ENCODE assay signal across 9 cellular contexts in genomic region chr4:163556169-163556568, GRCh38.
A peak's percentile ranks its signal among the peaks of the same experiment; 100 is the strongest.
DNase-seq lines count a peak whose midpoint lies in the region; ATAC-seq and TF ChIP-seq lines count a peak whose summit lies in the region.
"Had no signal": no experiment of that assay in that cellular context is flagged by ENCODE, and none has a peak within 500 bp of the region (broad histone marks: within the 10 kb centered on the region; RNA-seq: fewer than 3 reads in every experiment).

No MANE protein-coding gene starts in this region.

- H3K4me2 ChIP-seq in OCI-LY7 (ENCODE audit: low read length) = no peak overlapping the region
- no peak overlapping the region for H3K4me2 ChIP-seq in neural cell (ENCODE audit: low read length)

- POLR2A ChIA-PET in OCI-LY7 (lab: Charles Lee) = interaction anchor here (0.6 to 9.5 kb wide), 11 partner anchors 35 to 1383 kb away, joined by 3 to 111 read pairs (median 4); partner anchors contain the start of gene TMA16

- BruUV-seq in OCI-LY7 (replicated peaks; lab: Mats Ljungman, UMichigan) = no TSS peak

- peaks cover 12% of the 10 kb centered on the region; the same call in 1 of the 2 replicates for H3K9me3 ChIP-seq in OCI-LY7 (ENCODE audit: low read length)
- H3K9me3 ChIP-seq in neural cell (ENCODE audit: low read length) = no peaks in the 10 kb centered on the region

- H3K9me2 ChIP-seq in OCI-LY7 (ENCODE audit: insufficient read depth, low read length) (no peaks in the 10 kb centered on the region), neural cell (ENCODE audit: insufficient read depth, low read length) (no peaks in the 10 kb centered on the region)

- peak; percentile 70 for DNase-seq in OCI-LY7 (ENCODE audit: low spot score)
- no peak for DNase-seq in activated CD4-positive, alpha-beta T cell treated with anti-CD3 and anti-CD28 coated beads, Interleukin-2, amount 50 U/mL, for 4 hours
- DNase-seq in HT-29 (ENCODE audit: low spot score) = no peak
- no peak for DNase-seq in KG1 (lab: John Stamatoyannopoulos, UW)
- DNase-seq: effector CD4-positive, alpha-beta T cell had no signal

- peak; percentile 35 for ATAC-seq in GM18502 (IDR thresholded peaks at IDR 0.05; ENCODE audit: poor library complexity, unreplicated experiment)
- ATAC-seq in HG03060 (IDR thresholded peaks at IDR 0.05; ENCODE audit: low read depth, unreplicated experiment) = peak; percentile 33
- no peak for ATAC-seq in GM18519 (IDR thresholded peaks at IDR 0.05; ENCODE audit: low FRiP score, unreplicated experiment)

- no peak overlapping the region for H3K27ac ChIP-seq in OCI-LY7 (ENCODE audit: low read depth, low read length, poor library complexity, severe bottlenecking)
- H3K27ac ChIP-seq in neural cell (ENCODE audit: low read length) = no peak overlapping the region

- no peak overlapping the region for H3K4me3 ChIP-seq in OCI-LY7 (ENCODE audit: low read depth, low read length, poor library complexity, severe bottlenecking)
- no peak overlapping the region for H3K4me3 ChIP-seq in neural cell (ENCODE audit: low read length)

- H3K36me3 ChIP-seq in OCI-LY7 (ENCODE audit: insufficient read depth, low read length) (peaks cover 7% of the 10 kb centered on the region; the same call in 1 of the 2 replicates), neural cell (ENCODE audit: insufficient read depth, low read length) (no peaks in the 10 kb centered on the region)

- H3K4me1 ChIP-seq in OCI-LY7 (ENCODE audit: insufficient read depth, low read length, poor library complexity, severe bottlenecking) = peaks cover 36% of the 10 kb centered on the region

- TF ChIP-seq CTCF in OCI-LY7 (conservative IDR thresholded peaks at IDR 0.05; ENCODE audit: low read length) (peak; percentile 83), neural cell (IDR thresholded peaks at IDR 0.05; ENCODE audit: poor library complexity, severe bottlenecking) (peak; percentile 79)

- H3K9ac ChIP-seq in neural cell (ENCODE audit: low read length) = no peak overlapping the region

- no peaks in the 10 kb centered on the region for H3K27me3 ChIP-seq in neural cell (ENCODE audit: insufficient read depth, low read depth, low read length)

- H4K20me1 ChIP-seq in OCI-LY7 (ENCODE audit: insufficient read depth, low read length) (no peaks in the 10 kb centered on the region), neural cell (ENCODE audit: insufficient read depth) (no peaks in the 10 kb centered on the region)

- H2AFZ ChIP-seq in OCI-LY7 (ENCODE audit: low read length) = no peak overlapping the region
- no peak overlapping the region for H2AFZ ChIP-seq in neural cell (ENCODE audit: low read depth, low read length)

- H3K79me2 ChIP-seq in OCI-LY7 (ENCODE audit: insufficient read depth, low read depth, low read length) = no peaks in the 10 kb centered on the region
- no peaks in the 10 kb centered on the region for H3K79me2 ChIP-seq in neural cell (replicated peaks; ENCODE audit: insufficient read depth, low read length)

- TF ChIP-seq EP300 in neural cell (conservative IDR thresholded peaks at IDR 0.05; ENCODE audit: poor library complexity, severe bottlenecking) = peak; percentile 14

- CTCF ChIA-PET in OCI-LY7 (lab: Charles Lee; ENCODE audit: unreplicated experiment) = interaction anchor here (0.7 to 3.7 kb wide), 8 partner anchors 93 to 199 kb away, joined by 3 to 24 read pairs (median 11); no protein-coding TSS in a partner anchor

- peak; percentile 90 for TF ChIP-seq RAD21 in neural cell (conservative IDR thresholded peaks at IDR 0.05)

- H3F3A ChIP-seq in neural cell (ENCODE audit: insufficient read depth, low read length, poor library complexity, severe bottlenecking) = no peaks in the 10 kb centered on the region

- intact Hi-C loops in OCI-LY7 (cut with micrococcal nuclease; ENCODE audit: unreplicated experiment) = loop anchor here (1.0 to 10.0 kb wide), 5 partner anchors 109 to 456 kb away; no protein-coding TSS in a partner anchor

TF ChIP-seq in neural cell, 6 proteins besides CTCF, POLR2A, EP300 and RAD21:
- TF ChIP-seq, protein P1, sequence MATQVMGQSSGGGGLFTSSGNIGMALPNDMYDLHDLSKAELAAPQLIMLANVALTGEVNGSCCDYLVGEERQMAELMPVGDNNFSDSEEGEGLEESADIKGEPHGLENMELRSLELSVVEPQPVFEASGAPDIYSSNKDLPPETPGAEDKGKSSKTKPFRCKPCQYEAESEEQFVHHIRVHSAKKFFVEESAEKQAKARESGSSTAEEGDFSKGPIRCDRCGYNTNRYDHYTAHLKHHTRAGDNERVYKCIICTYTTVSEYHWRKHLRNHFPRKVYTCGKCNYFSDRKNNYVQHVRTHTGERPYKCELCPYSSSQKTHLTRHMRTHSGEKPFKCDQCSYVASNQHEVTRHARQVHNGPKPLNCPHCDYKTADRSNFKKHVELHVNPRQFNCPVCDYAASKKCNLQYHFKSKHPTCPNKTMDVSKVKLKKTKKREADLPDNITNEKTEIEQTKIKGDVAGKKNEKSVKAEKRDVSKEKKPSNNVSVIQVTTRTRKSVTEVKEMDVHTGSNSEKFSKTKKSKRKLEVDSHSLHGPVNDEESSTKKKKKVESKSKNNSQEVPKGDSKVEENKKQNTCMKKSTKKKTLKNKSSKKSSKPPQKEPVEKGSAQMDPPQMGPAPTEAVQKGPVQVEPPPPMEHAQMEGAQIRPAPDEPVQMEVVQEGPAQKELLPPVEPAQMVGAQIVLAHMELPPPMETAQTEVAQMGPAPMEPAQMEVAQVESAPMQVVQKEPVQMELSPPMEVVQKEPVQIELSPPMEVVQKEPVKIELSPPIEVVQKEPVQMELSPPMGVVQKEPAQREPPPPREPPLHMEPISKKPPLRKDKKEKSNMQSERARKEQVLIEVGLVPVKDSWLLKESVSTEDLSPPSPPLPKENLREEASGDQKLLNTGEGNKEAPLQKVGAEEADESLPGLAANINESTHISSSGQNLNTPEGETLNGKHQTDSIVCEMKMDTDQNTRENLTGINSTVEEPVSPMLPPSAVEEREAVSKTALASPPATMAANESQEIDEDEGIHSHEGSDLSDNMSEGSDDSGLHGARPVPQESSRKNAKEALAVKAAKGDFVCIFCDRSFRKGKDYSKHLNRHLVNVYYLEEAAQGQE (IDR thresholded peaks at IDR 0.05; ENCODE audit: borderline replicate concordance) = no peak
- TF ChIP-seq SMC3 (conservative IDR thresholded peaks at IDR 0.05; ENCODE audit: poor library complexity) = peak; percentile 91
